1 cellular context compared by ENCODE assay signal in the genomic region with DNA sequence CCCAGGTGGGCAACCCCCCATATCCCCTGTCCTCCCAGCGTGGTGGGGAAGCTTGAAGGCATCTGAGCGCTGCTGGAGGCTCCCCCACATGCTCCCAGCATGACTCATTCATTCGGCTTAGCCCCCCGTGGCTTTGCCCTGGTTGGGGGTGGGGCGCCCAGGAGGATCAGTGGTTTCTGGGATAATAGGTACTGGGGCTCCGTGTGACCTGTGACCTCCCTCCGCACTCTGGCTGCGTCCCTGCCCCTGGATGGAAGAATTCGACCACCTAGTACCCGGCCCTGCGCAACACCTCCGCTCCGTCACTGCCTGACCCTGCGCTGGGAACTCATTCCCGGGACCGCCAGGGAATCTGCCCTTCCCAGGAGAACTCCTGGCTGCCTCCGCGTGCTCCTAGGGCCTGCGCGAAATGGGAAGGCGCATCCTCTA.
TF ChIP-seq lines count a peak whose summit lies in the region.

No MANE protein-coding gene starts in this region.

TF ChIP-seq in HCT116, 20 proteins besides CTCF, POLR2A, EP300 and RAD21 (continued from another document):
- TF ChIP-seq SIN3A (IDR thresholded peaks at IDR 0.05; ENCODE audit: low read depth) = no peak
- no peak for TF ChIP-seq SRF (IDR thresholded peaks at IDR 0.05; ENCODE audit: low read depth)
- TF ChIP-seq ATF3 (IDR thresholded peaks at IDR 0.05) = no peak
- TF ChIP-seq POLR2AphosphoS5 (IDR thresholded peaks at IDR 0.05; ENCODE audit: low read depth, low read length) = no peak
- TF ChIP-seq EZH2phosphoT487 (IDR thresholded peaks at IDR 0.05; ENCODE audit: borderline replicate concordance) = no peak
- TF ChIP-seq ZNF274 (IDR thresholded peaks at IDR 0.05; ENCODE audit: low read depth, low read length) = no peak
- TF ChIP-seq, protein P1, sequence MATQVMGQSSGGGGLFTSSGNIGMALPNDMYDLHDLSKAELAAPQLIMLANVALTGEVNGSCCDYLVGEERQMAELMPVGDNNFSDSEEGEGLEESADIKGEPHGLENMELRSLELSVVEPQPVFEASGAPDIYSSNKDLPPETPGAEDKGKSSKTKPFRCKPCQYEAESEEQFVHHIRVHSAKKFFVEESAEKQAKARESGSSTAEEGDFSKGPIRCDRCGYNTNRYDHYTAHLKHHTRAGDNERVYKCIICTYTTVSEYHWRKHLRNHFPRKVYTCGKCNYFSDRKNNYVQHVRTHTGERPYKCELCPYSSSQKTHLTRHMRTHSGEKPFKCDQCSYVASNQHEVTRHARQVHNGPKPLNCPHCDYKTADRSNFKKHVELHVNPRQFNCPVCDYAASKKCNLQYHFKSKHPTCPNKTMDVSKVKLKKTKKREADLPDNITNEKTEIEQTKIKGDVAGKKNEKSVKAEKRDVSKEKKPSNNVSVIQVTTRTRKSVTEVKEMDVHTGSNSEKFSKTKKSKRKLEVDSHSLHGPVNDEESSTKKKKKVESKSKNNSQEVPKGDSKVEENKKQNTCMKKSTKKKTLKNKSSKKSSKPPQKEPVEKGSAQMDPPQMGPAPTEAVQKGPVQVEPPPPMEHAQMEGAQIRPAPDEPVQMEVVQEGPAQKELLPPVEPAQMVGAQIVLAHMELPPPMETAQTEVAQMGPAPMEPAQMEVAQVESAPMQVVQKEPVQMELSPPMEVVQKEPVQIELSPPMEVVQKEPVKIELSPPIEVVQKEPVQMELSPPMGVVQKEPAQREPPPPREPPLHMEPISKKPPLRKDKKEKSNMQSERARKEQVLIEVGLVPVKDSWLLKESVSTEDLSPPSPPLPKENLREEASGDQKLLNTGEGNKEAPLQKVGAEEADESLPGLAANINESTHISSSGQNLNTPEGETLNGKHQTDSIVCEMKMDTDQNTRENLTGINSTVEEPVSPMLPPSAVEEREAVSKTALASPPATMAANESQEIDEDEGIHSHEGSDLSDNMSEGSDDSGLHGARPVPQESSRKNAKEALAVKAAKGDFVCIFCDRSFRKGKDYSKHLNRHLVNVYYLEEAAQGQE (IDR thresholded peaks at IDR 0.05; ENCODE audit: low read depth) = no peak
- no peak for TF ChIP-seq EZH2 (IDR thresholded peaks at IDR 0.05)
- TF ChIP-seq, protein P2, sequence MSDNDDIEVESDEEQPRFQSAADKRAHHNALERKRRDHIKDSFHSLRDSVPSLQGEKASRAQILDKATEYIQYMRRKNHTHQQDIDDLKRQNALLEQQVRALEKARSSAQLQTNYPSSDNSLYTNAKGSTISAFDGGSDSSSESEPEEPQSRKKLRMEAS (IDR thresholded peaks at IDR 0.05) = no peak
- no peak for TF ChIP-seq CEBPB (IDR thresholded peaks at IDR 0.05; ENCODE audit: low read depth)
- no peak for TF ChIP-seq JUND (IDR thresholded peaks at IDR 0.05)
